ENCODE assay signal across 8 cellular contexts in the genomic region with DNA sequence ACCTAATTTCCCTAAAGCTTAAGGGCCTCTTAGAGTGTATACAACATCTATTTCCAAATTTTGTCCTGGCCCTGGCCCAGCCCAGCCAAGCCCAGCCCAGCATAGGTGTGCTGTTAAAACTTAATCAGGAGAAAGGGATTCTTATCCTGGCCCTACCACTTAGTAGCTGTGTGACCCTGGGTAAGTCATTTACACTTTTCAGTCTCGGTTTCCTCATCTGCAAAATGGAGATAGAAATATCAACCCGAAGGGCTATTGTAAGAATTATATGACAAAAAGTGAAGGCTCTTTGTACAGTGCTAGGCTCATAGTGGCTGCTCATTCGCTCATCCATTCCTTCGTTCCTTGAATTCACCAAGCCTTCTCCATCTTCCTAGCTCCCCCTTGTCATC. TPM values are rescaled to one million over a fixed set of nuclear protein-coding genes. Genes with fewer than 3 reads are reported as not detected.
DNase-seq lines count a peak whose midpoint lies in the region; ATAC-seq, FAIRE-seq and TF ChIP-seq lines count a peak whose summit lies in the region.

No MANE protein-coding gene starts in this region.

- no peak for ATAC-seq in HG02588 (IDR thresholded peaks at IDR 0.05; ENCODE audit: unreplicated experiment)
- ATAC-seq in HG03520 (IDR thresholded peaks at IDR 0.05; ENCODE audit: unreplicated experiment) = no peak

- peak; percentile 35 for FAIRE-seq in GM12891 (lab: Jason Lieb, UNC)

- H3K36me3 ChIP-seq in SJSA1 (peaks cover 9% of the 10 kb centered on the region), rectal smooth muscle tissue (ENCODE audit: control insufficient read depth, insufficient read depth, low read length) (peaks cover 2% of the 10 kb centered on the region)

- 0 out of 2 replicates have a peak, but pooled peaks cover 5% of the 10 kb centered on the region for H3K4me1 ChIP-seq in SJSA1 (replicated peaks)
- H3K4me1 ChIP-seq in rectal smooth muscle tissue (ENCODE audit: control insufficient read depth, insufficient read depth, low read length) = no peaks in the 10 kb centered on the region

- H3K9ac ChIP-seq in rectal smooth muscle tissue (ENCODE audit: low read length) = no peak overlapping the region

- no peak overlapping the region for H3K27ac ChIP-seq in SJSA1
- peak overlapping the region; percentile 64 for H3K27ac ChIP-seq in rectal smooth muscle tissue (ENCODE audit: low read depth, low read length)

- no peak for TF ChIP-seq POLR2A in GM12891 (IDR thresholded peaks at IDR 0.05; ENCODE audit: low read depth, low read length)

- DNase-seq in GM12891 (ENCODE audit: insufficient read length, low spot score) (no peak), SJSA1 (ENCODE audit: low read depth in 1 of 2, low spot score in 2 of 2) (no peak), fibroblast of pulmonary artery (ENCODE audit: low read depth) (no peak), UCSD-AML1 (lab: John Stamatoyannopoulos, UW; ENCODE audit: unreplicated experiment) (no peak), RKO (ENCODE audit: low spot score) (no peak)

- no peaks in the 10 kb centered on the region for H3K27me3 ChIP-seq in SJSA1 (replicated peaks)
- no peaks in the 10 kb centered on the region for H3K27me3 ChIP-seq in rectal smooth muscle tissue (ENCODE audit: control insufficient read depth, insufficient read depth, low read length)

- H3K4me3 ChIP-seq in SJSA1 (peak overlapping the region; percentile 90), fibroblast of pulmonary artery (replicated peaks; ENCODE audit: low read depth, low read length) (peak overlapping the region; percentile 92), rectal smooth muscle tissue (ENCODE audit: low read length) (peak overlapping the region; percentile 97)

- TF ChIP-seq CTCF in fibroblast of pulmonary artery (IDR thresholded peaks at IDR 0.05; ENCODE audit: low read length, missing control alignments) = no peak

- H3K9me3 ChIP-seq in SJSA1 (replicated peaks) = no peaks in the 10 kb centered on the region

TF ChIP-seq in GM12891, 5 proteins besides CTCF, POLR2A, EP300 and RAD21:
- no peak for TF ChIP-seq PAX5 (IDR thresholded peaks at IDR 0.05; ENCODE audit: insufficient read depth, low read length, severe bottlenecking)
- TF ChIP-seq TAF1 (IDR thresholded peaks at IDR 0.05; ENCODE audit: low read depth, low read length) = no peak
- TF ChIP-seq SPI1 (IDR thresholded peaks at IDR 0.05; ENCODE audit: low read depth, low read length) = no peak
- TF ChIP-seq POU2F2 (IDR thresholded peaks at IDR 0.05; ENCODE audit: low read depth, low read length) = no peak
- TF ChIP-seq POLR2AphosphoS5 (IDR thresholded peaks at IDR 0.05; ENCODE audit: low read depth, low read length) = no peak

RNA-seq across cellular contexts. Expression of a gene that starts 0.4 kb away (rescaled TPM):
- 20.1 TPM for polyA plus RNA-seq in GM12891 (2012; ENCODE audit: low read depth, missing spikeins)
- total RNA-seq in SJSA1 (2014; rRNA removed; shearing (Covaris generic)) = 4.5 and 5.9 TPM in 2 replicates

RNA-seq across cellular contexts. Expression of a gene that starts 0.8 kb away (rescaled TPM):
- 11.5 TPM for polyA plus RNA-seq in GM12891 (2012; ENCODE audit: low read depth, missing spikeins)
- total RNA-seq in SJSA1 (2014; rRNA removed; shearing (Covaris generic)) = 15.3 and 16.3 TPM in 2 replicates
